In the genomic region with DNA sequence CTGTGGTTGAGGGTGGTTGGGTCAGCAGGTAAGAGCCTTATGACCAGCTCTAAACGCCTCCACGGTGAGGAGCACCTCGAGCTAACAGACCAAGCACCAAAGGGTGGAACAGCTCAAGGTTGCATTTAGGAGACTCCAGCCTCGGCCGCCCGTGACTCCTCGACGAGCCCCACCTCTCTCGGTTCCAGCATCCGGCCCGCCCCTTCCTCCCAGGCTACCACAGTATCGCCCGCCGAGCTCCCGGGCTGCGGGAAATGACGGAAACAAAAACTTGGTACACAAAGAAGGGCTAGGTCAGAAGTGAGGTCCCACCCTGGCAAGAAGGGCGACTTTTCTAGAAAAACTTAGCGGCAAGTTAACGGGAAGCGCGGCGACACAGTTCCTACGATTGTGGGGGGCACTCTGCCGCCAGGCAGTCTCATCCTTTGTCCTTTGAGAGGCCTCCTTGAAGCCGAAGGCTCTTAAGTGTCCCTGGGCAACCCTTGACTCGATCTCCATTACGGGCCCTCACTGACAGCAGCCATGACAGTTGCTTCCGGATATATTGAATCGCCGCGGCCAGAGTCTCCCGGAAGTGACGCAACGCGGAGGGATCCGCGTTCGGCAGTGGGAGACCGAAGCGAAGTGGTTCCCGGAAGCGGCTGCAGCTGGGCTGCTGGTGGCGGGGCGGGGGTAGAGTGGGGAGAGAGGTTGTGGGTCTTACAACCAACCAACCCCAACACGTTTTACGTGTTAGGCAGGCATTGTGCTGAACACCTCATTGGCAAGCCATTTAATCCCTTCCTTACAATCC, we compare ENCODE assay signal across 1 cellular context.
TF ChIP-seq lines count a peak whose summit lies in the region.

No MANE protein-coding gene starts in this region.

TF ChIP-seq in K562, 482 proteins besides CTCF, POLR2A, EP300 and RAD21 (continued from another document and continues in another):
- TF ChIP-seq, protein P1, sequence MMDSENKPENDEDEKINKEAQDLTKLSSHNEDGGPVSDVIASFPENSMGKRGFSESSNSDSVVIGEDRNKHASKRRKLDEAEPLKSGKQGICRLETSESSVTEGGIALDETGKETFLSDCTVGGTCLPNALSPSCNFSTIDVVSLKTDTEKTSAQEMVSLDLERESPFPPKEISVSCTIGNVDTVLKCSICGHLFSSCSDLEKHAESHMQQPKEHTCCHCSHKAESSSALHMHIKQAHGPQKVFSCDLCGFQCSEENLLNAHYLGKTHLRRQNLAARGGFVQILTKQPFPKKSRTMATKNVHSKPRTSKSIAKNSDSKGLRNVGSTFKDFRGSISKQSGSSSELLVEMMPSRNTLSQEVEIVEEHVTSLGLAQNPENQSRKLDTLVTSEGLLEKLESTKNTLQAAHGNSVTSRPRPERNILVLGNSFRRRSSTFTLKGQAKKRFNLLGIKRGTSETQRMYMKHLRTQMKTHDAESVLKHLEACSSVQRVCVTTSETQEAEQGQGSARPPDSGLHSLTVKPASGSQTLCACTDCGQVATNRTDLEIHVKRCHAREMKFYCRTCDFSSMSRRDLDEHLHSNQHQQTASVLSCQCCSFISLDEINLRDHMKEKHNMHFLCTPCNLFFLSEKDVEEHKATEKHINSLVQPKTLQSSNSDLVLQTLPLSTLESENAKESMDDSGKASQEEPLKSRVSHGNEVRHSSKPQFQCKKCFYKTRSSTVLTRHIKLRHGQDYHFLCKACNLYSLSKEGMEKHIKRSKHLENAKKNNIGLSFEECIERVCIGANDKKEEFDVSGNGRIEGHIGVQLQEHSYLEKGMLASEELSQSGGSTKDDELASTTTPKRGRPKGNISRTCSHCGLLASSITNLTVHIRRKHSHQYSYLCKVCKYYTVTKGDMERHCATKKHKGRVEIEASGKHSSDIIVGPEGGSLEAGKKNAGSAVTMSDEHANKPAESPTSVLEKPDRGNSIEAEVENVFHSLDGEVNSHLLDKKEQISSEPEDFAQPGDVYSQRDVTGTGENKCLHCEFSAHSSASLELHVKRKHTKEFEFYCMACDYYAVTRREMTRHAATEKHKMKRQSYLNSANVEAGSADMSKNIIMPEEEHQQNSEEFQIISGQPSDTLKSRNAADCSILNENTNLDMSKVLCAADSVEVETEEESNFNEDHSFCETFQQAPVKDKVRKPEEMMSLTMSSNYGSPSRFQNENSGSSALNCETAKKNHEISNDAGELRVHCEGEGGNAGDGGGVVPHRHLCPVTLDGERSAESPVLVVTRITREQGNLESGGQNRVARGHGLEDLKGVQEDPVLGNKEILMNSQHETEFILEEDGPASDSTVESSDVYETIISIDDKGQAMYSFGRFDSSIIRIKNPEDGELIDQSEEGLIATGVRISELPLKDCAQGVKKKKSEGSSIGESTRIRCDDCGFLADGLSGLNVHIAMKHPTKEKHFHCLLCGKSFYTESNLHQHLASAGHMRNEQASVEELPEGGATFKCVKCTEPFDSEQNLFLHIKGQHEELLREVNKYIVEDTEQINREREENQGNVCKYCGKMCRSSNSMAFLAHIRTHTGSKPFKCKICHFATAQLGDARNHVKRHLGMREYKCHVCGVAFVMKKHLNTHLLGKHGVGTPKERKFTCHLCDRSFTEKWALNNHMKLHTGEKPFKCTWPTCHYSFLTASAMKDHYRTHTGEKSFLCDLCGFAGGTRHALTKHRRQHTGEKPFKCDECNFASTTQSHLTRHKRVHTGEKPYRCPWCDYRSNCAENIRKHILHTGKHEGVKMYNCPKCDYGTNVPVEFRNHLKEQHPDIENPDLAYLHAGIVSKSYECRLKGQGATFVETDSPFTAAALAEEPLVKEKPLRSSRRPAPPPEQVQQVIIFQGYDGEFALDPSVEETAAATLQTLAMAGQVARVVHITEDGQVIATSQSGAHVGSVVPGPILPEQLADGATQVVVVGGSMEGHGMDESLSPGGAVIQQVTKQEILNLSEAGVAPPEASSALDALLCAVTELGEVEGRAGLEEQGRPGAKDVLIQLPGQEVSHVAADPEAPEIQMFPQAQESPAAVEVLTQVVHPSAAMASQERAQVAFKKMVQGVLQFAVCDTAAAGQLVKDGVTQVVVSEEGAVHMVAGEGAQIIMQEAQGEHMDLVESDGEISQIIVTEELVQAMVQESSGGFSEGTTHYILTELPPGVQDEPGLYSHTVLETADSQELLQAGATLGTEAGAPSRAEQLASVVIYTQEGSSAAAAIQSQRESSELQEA (IDR thresholded peaks at IDR 0.05; ENCODE audit: low read depth) = peak; percentile 55; the same call in 1 of the 2 replicates
- TF ChIP-seq KLF1 (tag; IDR thresholded peaks at IDR 0.05) = peak; percentile 70
- TF ChIP-seq ILF3 (IDR thresholded peaks at IDR 0.05; ENCODE audit: borderline replicate concordance) = no peak
- TF ChIP-seq ZNF76 (CRISPR knock-in tag; IDR thresholded peaks at IDR 0.05; ENCODE audit: borderline replicate concordance) = no peak
- TF ChIP-seq, protein P2, sequence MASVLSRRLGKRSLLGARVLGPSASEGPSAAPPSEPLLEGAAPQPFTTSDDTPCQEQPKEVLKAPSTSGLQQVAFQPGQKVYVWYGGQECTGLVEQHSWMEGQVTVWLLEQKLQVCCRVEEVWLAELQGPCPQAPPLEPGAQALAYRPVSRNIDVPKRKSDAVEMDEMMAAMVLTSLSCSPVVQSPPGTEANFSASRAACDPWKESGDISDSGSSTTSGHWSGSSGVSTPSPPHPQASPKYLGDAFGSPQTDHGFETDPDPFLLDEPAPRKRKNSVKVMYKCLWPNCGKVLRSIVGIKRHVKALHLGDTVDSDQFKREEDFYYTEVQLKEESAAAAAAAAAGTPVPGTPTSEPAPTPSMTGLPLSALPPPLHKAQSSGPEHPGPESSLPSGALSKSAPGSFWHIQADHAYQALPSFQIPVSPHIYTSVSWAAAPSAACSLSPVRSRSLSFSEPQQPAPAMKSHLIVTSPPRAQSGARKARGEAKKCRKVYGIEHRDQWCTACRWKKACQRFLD (CRISPR knock-in tag; IDR thresholded peaks at IDR 0.05) = no peak
- TF ChIP-seq MYC (IDR thresholded peaks at IDR 0.05; ENCODE audit: low read depth, low read length) = no peak
- peak; percentile 38; the same call in 1 of the 2 replicates for TF ChIP-seq MYC (CRISPR knock-in tag; IDR thresholded peaks at IDR 0.05; ENCODE audit: borderline replicate concordance, low read depth)
- no peak for TF ChIP-seq TCFL5 (CRISPR knock-in tag; conservative IDR thresholded peaks at IDR 0.05)
- TF ChIP-seq, protein P3, sequence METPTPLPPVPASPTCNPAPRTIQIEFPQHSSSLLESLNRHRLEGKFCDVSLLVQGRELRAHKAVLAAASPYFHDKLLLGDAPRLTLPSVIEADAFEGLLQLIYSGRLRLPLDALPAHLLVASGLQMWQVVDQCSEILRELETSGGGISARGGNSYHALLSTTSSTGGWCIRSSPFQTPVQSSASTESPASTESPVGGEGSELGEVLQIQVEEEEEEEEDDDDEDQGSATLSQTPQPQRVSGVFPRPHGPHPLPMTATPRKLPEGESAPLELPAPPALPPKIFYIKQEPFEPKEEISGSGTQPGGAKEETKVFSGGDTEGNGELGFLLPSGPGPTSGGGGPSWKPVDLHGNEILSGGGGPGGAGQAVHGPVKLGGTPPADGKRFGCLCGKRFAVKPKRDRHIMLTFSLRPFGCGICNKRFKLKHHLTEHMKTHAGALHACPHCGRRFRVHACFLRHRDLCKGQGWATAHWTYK (CRISPR knock-in tag; IDR thresholded peaks at IDR 0.05) = peak; percentile 10; the same call in 1 of the 2 replicates
- no peak for TF ChIP-seq ZNF316 (IDR thresholded peaks at IDR 0.05)
- no peak for TF ChIP-seq THRAP3 (IDR thresholded peaks at IDR 0.05; ENCODE audit: borderline replicate concordance)
- TF ChIP-seq MXI1 (IDR thresholded peaks at IDR 0.05; ENCODE audit: low read depth, low read length) = no peak
- no peak for TF ChIP-seq MED1 (CRISPR knock-in tag; IDR thresholded peaks at IDR 0.05; ENCODE audit: borderline replicate concordance)
- peak; percentile 84 for TF ChIP-seq BHLHE40 (IDR thresholded peaks at IDR 0.05; ENCODE audit: low read length)
- TF ChIP-seq, protein P4, sequence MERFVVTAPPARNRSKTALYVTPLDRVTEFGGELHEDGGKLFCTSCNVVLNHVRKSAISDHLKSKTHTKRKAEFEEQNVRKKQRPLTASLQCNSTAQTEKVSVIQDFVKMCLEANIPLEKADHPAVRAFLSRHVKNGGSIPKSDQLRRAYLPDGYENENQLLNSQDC (CRISPR knock-in tag; IDR thresholded peaks at IDR 0.05) = no peak
- no peak for TF ChIP-seq CBFA2T2 (conservative IDR thresholded peaks at IDR 0.05)
- TF ChIP-seq TBP (optimal IDR thresholded peaks at IDR 0.05; ENCODE audit: low read depth, low read length) = peak; percentile 87
- peak; percentile 86 for TF ChIP-seq CEBPB (tag; IDR thresholded peaks at IDR 0.05)
- TF ChIP-seq ESRRA (IDR thresholded peaks at IDR 0.05; ENCODE audit: borderline replicate concordance, low read depth) = peak; percentile 60
- TF ChIP-seq CREB1 (IDR thresholded peaks at IDR 0.05) = peak; percentile 85
- TF ChIP-seq CREB1 (CRISPR knock-in tag; IDR thresholded peaks at IDR 0.05) = peak; percentile 94
- TF ChIP-seq GATAD2B (IDR thresholded peaks at IDR 0.05; ENCODE audit: borderline replicate concordance) = peak; percentile 54; the same call in 1 of the 2 replicates
- TF ChIP-seq EZH2 (IDR thresholded peaks at IDR 0.05; ENCODE audit: borderline replicate concordance, low read depth, low read length) = no peak
- TF ChIP-seq ZNF668 (CRISPR knock-in tag; IDR thresholded peaks at IDR 0.05) = no peak
- TF ChIP-seq ZNF133 (CRISPR knock-in tag; IDR thresholded peaks at IDR 0.05) = no peak
- TF ChIP-seq ZNF584 (CRISPR knock-in tag; IDR thresholded peaks at IDR 0.05; ENCODE audit: low read depth) = no peak
- peak; percentile 75 for TF ChIP-seq E2F8 (IDR thresholded peaks at IDR 0.05; ENCODE audit: low read depth, partially characterized antibody)
- no peak for TF ChIP-seq PPARD (CRISPR knock-in tag; IDR thresholded peaks at IDR 0.05)
- no peak for TF ChIP-seq ERF (CRISPR knock-in tag; IDR thresholded peaks at IDR 0.05)
- no peak for TF ChIP-seq SRSF1 (IDR thresholded peaks at IDR 0.05; ENCODE audit: low read depth, low read length)
- TF ChIP-seq TAF9B (IDR thresholded peaks at IDR 0.05; ENCODE audit: partially characterized antibody) = peak; percentile 92
- TF ChIP-seq KHSRP (IDR thresholded peaks at IDR 0.05) = no peak
- TF ChIP-seq, protein P5, sequence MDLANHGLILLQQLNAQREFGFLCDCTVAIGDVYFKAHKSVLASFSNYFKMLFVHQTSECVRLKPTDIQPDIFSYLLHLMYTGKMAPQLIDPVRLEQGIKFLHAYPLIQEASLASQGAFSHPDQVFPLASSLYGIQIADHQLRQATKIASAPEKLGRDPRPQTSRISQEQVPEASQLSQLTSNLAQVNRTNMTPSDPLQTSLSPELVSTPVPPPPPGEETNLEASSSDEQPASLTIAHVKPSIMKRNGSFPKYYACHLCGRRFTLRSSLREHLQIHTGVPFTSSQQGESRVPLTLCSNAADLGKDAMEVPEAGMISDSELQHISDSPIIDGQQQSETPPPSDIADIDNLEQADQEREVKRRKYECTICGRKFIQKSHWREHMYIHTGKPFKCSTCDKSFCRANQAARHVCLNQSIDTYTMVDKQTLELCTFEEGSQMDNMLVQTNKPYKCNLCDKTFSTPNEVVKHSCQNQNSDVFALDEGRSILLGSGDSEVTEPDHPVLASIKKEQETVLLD (IDR thresholded peaks at IDR 0.05) = no peak
- peak in 1 of 2 experiments; percentile 54; a peak in 2 of 4 replicates for TF ChIP-seq HDAC1 (IDR thresholded peaks at IDR 0.05)
- no peak for TF ChIP-seq ZFP1 (CRISPR knock-in tag; IDR thresholded peaks at IDR 0.05)
- TF ChIP-seq FOXA1 (IDR thresholded peaks at IDR 0.05; ENCODE audit: borderline replicate concordance) = no peak
- TF ChIP-seq ZNF695 (CRISPR knock-in tag; IDR thresholded peaks at IDR 0.05) = no peak
- TF ChIP-seq ZNF780A (CRISPR knock-in tag; IDR thresholded peaks at IDR 0.05) = no peak
- TF ChIP-seq NCOR1 (IDR thresholded peaks at IDR 0.05) = peak; percentile 21; the same call in 1 of the 2 replicates
